Comparison of ENCODE assay signal across 2 cellular contexts in genomic region chr2:205358351-205358815, GRCh38.
TF ChIP-seq lines count a peak whose summit lies in the region.

No MANE protein-coding gene starts in this region.

TF ChIP-seq in GM23338, 12 proteins besides CTCF, POLR2A, EP300 and RAD21:
- TF ChIP-seq NANOG (IDR thresholded peaks at IDR 0.05; ENCODE audit: borderline replicate concordance) = peak; percentile 44; the same call in 1 of the 2 replicates
- no peak for TF ChIP-seq ZNF331 (CRISPR knock-in tag; IDR thresholded peaks at IDR 0.05; ENCODE audit: low read depth)

TF ChIP-seq in SK-N-SH, 30 proteins besides CTCF, POLR2A, EP300 and RAD21:
- 0 out of 2 replicates have a peak, but pooled peaks have one; percentile 4 for TF ChIP-seq TCF12 (IDR thresholded peaks at IDR 0.05)
- no peak for TF ChIP-seq FOXJ3 (CRISPR knock-in tag; IDR thresholded peaks at IDR 0.05)
